8 cellular contexts compared by ENCODE assay signal in genomic region chr10:71694567-71694968, GRCh38. TPM values are rescaled to one million over a fixed set of nuclear protein-coding genes. Genes with fewer than 3 reads are reported as not detected.
DNase-seq lines count a peak whose midpoint lies in the region; ATAC-seq and TF ChIP-seq lines count a peak whose summit lies in the region.

No MANE protein-coding gene starts in this region.

- H3K4me3 Mint-ChIP-seq in activated CD8-positive, alpha-beta memory T cell treated with anti-CD3 and anti-CD28 coated beads, Interleukin-2, amount 10 ng/mL, durations not matched to agents 7 days and 5 days: peak overlapping the region; percentile 15
- no peak overlapping the region for H3K4me3 Mint-ChIP-seq in HFFc6

- H3K27me3 Mint-ChIP-seq in activated CD8-positive, alpha-beta memory T cell treated with anti-CD3 and anti-CD28 coated beads, Interleukin-2, amount 10 ng/mL, durations not matched to agents 7 days and 5 days: peaks cover 3% of the 10 kb centered on the region
- H3K27me3 Mint-ChIP-seq in HFFc6 (ENCODE audit: insufficient read depth): peaks cover 20% of the 10 kb centered on the region

- CTCF ChIA-PET in activated CD8-positive, alpha-beta memory T cell treated with anti-CD3 and anti-CD28 coated beads, Interleukin-2, amount 10 ng/mL, durations not matched to agents 7 days and 5 days (lab: Charles Lee): interaction anchor here (0.6 to 11.3 kb wide), 13 partner anchors 17 to 908 kb away, joined by 3 to 235 read pairs (median 4); partner anchors contain the start of genes C10orf105 and VSIR

- peak; percentile 63 for ATAC-seq in activated CD8-positive, alpha-beta memory T cell treated with anti-CD3 and anti-CD28 coated beads, Interleukin-2, amount 10 ng/mL, durations not matched to agents 7 days and 5 days
- ATAC-seq in HG03045 (IDR thresholded peaks at IDR 0.05; ENCODE audit: unreplicated experiment): peak; percentile 80

- peaks cover 51% of the 10 kb centered on the region for H3K4me1 Mint-ChIP-seq in activated CD8-positive, alpha-beta memory T cell treated with anti-CD3 and anti-CD28 coated beads, Interleukin-2, amount 10 ng/mL, durations not matched to agents 7 days and 5 days
- no peaks in the 10 kb centered on the region; the same call in 1 of the 2 replicates for H3K4me1 Mint-ChIP-seq in HFFc6 (ENCODE audit: low read depth)

- H3K36me3 Mint-ChIP-seq in activated CD8-positive, alpha-beta memory T cell treated with anti-CD3 and anti-CD28 coated beads, Interleukin-2, amount 10 ng/mL, durations not matched to agents 7 days and 5 days: no peaks in the 10 kb centered on the region
- H3K36me3 Mint-ChIP-seq in HFFc6 (ENCODE audit: low read depth): no peaks in the 10 kb centered on the region

- no peaks in the 10 kb centered on the region for H3K9me3 Mint-ChIP-seq in activated CD8-positive, alpha-beta memory T cell treated with anti-CD3 and anti-CD28 coated beads, Interleukin-2, amount 10 ng/mL, durations not matched to agents 7 days and 5 days (ENCODE audit: low read depth)
- no peaks in the 10 kb centered on the region for H3K9me3 Mint-ChIP-seq in HFFc6

- peak overlapping the region; percentile 42 for H3K27ac Mint-ChIP-seq in activated CD8-positive, alpha-beta memory T cell treated with anti-CD3 and anti-CD28 coated beads, Interleukin-2, amount 10 ng/mL, durations not matched to agents 7 days and 5 days
- no peak overlapping the region for H3K27ac Mint-ChIP-seq in HFFc6

- TF ChIP-seq CTCF in HFFc6 (IDR thresholded peaks at IDR 0.05): no peak

- DNase-seq in activated CD8-positive, alpha-beta memory T cell treated with anti-CD3 and anti-CD28 coated beads, Interleukin-2, amount 10 ng/mL, durations not matched to agents 7 days and 5 days: peak; percentile 76
- no peak for DNase-seq in activated CD8-positive, alpha-beta memory T cell treated with anti-CD3 and anti-CD28 coated beads for 24 hours
- DNase-seq in SIG-M5 treated with dmso at 0.1 percent for 504 hours (lab: John Stamatoyannopoulos, UW; ENCODE audit: unreplicated experiment): peak; percentile 94
- peak; percentile 59 for DNase-seq in globus pallidus (ENCODE audit: low spot score)
- DNase-seq in HFFc6: no peak
- no peak for DNase-seq in NCI-H1105 (lab: John Stamatoyannopoulos, UW)
- no peak for DNase-seq in AG08395 (ENCODE audit: low spot score)

RNA-seq across cellular contexts. Expression of gene C10orf105, which starts 25.0 kb away (rescaled TPM):
- total RNA-seq in activated CD8-positive, alpha-beta memory T cell treated with anti-CD3 and anti-CD28 coated beads, Interleukin-2, amount 10 ng/mL, durations not matched to agents 7 days and 5 days: under 1 TPM; 0.18 to 0.26 TPM
- not detected for total RNA-seq in HFFc6 (2021; fragmentation: NEBNext Ultra II Directional; extraction: Animal tissue kit (Norgen Biotek cat#: 25700))

Comparison
In these comparisons a context has a peak if more than half of its experiments do, and no peak if none do; other contexts are left out.
1. DNase-seq: peak in activated CD8-positive, alpha-beta memory T cell treated with anti-CD3 and anti-CD28 coated beads, Interleukin-2, amount 10 ng/mL, durations not matched to agents 7 days and 5 days (single experiment), SIG-M5 treated with dmso at 0.1 percent for 504 hours (single experiment) and globus pallidus (single experiment); none in activated CD8-positive, alpha-beta memory T cell treated with anti-CD3 and anti-CD28 coated beads for 24 hours (single experiment), HFFc6 (single experiment), NCI-H1105 (single experiment) and AG08395 (single experiment).